11 cellular contexts compared by ENCODE assay signal in the genomic region with DNA sequence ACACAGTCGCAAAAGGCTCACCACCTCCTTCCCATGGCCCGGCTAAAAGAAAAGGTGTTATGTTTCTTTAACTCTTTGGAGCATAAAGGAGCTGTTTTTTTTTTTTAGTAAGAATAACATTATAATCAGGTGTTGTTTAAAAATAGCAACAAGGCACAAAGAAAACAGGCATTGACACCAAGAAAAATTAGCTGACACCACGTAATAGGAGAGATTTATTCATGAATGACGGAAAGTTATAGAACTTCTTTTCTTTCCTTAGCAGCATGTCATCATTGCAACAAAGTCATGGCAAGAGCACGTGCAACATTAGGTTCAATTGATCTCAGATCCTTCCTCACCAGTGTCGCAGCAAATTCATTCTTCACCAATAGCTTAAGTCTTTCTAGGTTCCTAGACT.
"Had no signal": no experiment of that assay in that cellular context is flagged by ENCODE, and none has a peak within 500 bp of the region (broad histone marks: within the 10 kb centered on the region; RNA-seq: fewer than 3 reads in every experiment).

No MANE protein-coding gene starts in this region.

- H3K4me2 ChIP-seq: GM23338 had no signal

- H2AFZ ChIP-seq: GM23248 had no signal

- H3K27ac ChIP-seq: GM23248 had no signal

- H3K9ac ChIP-seq: GM23248 had no signal

- ATAC-seq: GM23338, HCT116 had no signal

- H3K9me3 ChIP-seq: HAP-1 had no signal

- FAIRE-seq: H1, H54 had no signal

- H3K36me3 ChIP-seq: HAP-1 had no signal

- H3K4me3 ChIP-seq: GM23248, GM23338, HAP-1 had no signal

- H3K4me1 ChIP-seq: HAP-1 had no signal

- DNase-seq: GM23248, GOT3, H7, H9, HCEC 1CT, HFFc6 had no signal
